ENCODE assay signal across 8 cellular contexts in genomic region chr11:67583319-67584204, GRCh38. TPM values are rescaled to one million over a fixed set of nuclear protein-coding genes. Genes with fewer than 3 reads are reported as not detected.
DNase-seq lines count a peak whose midpoint lies in the region; ATAC-seq and TF ChIP-seq lines count a peak whose summit lies in the region.

GSTP1 (plus strand) TSS chr11:67583812; CDS start chr11:67583844, 32 bp downstream.

- CTCF ChIA-PET in HEK293T (lab: Yijun Ruan, JAX): interaction anchor here (0.6 kb wide), 1 partner anchor 403 kb away, joined by 4 read pairs; no protein-coding TSS in a partner anchor
- CTCF ChIA-PET in WTC11 (lab: Charles Lee): interaction anchor here (0.5 to 3.5 kb wide), 11 partner anchors 10 to 486 kb away, joined by 3 to 47 read pairs (median 4); partner anchors contain the start of genes NUDT8 and PPP1CA

- H3K4me3 ChIP-seq in cardiac fibroblast (replicated peaks in 1 of 2; ENCODE audit: low read depth in 2 of 2, low read length in 2 of 2): peak within 1 kb of the TSS; percentile 63 to 75

- no peaks in the 10 kb centered on the region for H3K9me3 Mint-ChIP-seq in WTC11

- peak; percentile 92 for DNase-seq in HEK293T (ENCODE audit: extremely low spot score)
- peak; percentile 45 for DNase-seq in NCI-H1417 treated with DMSO at 0.1 percent for 48 hours (lab: John Stamatoyannopoulos, UW)
- DNase-seq in WTC11 (ENCODE audit: low spot score): peak; percentile 86
- DNase-seq in cardiac fibroblast (ENCODE audit: low read depth in 2 of 2): peak; percentile 90 to 93
- DNase-seq in inferior parietal cortex (ENCODE audit: extremely low spot score): peak; percentile 87
- DNase-seq in stimulated activated CD4-positive, alpha-beta T cell treated with anti-CD3 and anti-CD28 coated beads, Interleukin-12 subunit alpha, Interleukin-12 subunit beta, amount 100 ng/mL, for 4 hours: peak; percentile 84

- POLR2A ChIA-PET in HEK293T (lab: Yijun Ruan, JAX): interaction anchor here (0.7 to 2.7 kb wide), 6 partner anchors 9 to 65 kb away, joined by 3 to 14 read pairs (median 4); no protein-coding TSS in a partner anchor
- POLR2A ChIA-PET in WTC11 (lab: Charles Lee): interaction anchor here (0.7 to 1.7 kb wide), 4 partner anchors 12 to 46 kb away, joined by 3 to 4 read pairs (median 3); partner anchors contain the start of gene NUDT8

- peak; percentile 69 for TF ChIP-seq CTCF in WTC11 (IDR thresholded peaks at IDR 0.05)
- TF ChIP-seq CTCF in cardiac fibroblast (IDR thresholded peaks at IDR 0.05; ENCODE audit: low read depth, low read length): peak; percentile 40

- peaks cover 53% of the 10 kb centered on the region for H3K4me1 Mint-ChIP-seq in WTC11

- no peaks in the 10 kb centered on the region; the same call in 1 of the 2 replicates for H3K27me3 Mint-ChIP-seq in WTC11 (ENCODE audit: low read depth)

- TF ChIP-seq POLR2A in GM10847 (IDR thresholded peaks at IDR 0.05; ENCODE audit: extremely low read depth, insufficient read length): peak; percentile 97

- H3K4me3 Mint-ChIP-seq in WTC11: peak within 1 kb of the TSS; percentile 85

- H3K36me3 Mint-ChIP-seq in WTC11: peaks cover 36% of the 10 kb centered on the region

- ATAC-seq in WTC11 (peak; percentile 86), HG02938 (IDR thresholded peaks at IDR 0.05; ENCODE audit: unreplicated experiment) (no peak)

- H3K27ac Mint-ChIP-seq in WTC11: peak within 1 kb of the TSS; percentile 100

TF ChIP-seq in HEK293T, 16 proteins besides CTCF, POLR2A, EP300 and RAD21:
- TF ChIP-seq SUZ12 (IDR thresholded peaks at IDR 0.05) (no peak), NFRKB (IDR thresholded peaks at IDR 0.05) (no peak), SP1 (IDR thresholded peaks at IDR 0.05) (no peak), BHLHE40 (IDR thresholded peaks at IDR 0.05; ENCODE audit: borderline replicate concordance) (no peak), HDGF (IDR thresholded peaks at IDR 0.05; ENCODE audit: borderline replicate concordance) (0 out of 2 replicates have a peak, but pooled peaks have one; percentile 64), ZNF384 (IDR thresholded peaks at IDR 0.05) (no peak), FOXA1 (IDR thresholded peaks at IDR 0.05) (no peak), LEF1 (IDR thresholded peaks at IDR 0.05; ENCODE audit: borderline replicate concordance) (no peak)
- TF ChIP-seq, protein P1, sequence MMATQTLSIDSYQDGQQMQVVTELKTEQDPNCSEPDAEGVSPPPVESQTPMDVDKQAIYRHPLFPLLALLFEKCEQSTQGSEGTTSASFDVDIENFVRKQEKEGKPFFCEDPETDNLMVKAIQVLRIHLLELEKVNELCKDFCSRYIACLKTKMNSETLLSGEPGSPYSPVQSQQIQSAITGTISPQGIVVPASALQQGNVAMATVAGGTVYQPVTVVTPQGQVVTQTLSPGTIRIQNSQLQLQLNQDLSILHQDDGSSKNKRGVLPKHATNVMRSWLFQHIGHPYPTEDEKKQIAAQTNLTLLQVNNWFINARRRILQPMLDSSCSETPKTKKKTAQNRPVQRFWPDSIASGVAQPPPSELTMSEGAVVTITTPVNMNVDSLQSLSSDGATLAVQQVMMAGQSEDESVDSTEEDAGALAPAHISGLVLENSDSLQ (IDR thresholded peaks at IDR 0.05): no peak
TF ChIP-seq in HEK293T: peak in this region for 1.

TF ChIP-seq in WTC11, 78 proteins besides CTCF, POLR2A, EP300 and RAD21 (continues in another document):
- TF ChIP-seq USF1 (CRISPR knock-in tag; IDR thresholded peaks at IDR 0.05) (peak; percentile 57; the same call in 1 of the 2 replicates), FOXJ3 (CRISPR knock-in tag; IDR thresholded peaks at IDR 0.05; ENCODE audit: borderline replicate concordance) (no peak), ZBTB21 (CRISPR knock-in tag; IDR thresholded peaks at IDR 0.05; ENCODE audit: borderline replicate concordance) (0 out of 2 replicates have a peak, but pooled peaks have one; percentile 74), FOXP4 (CRISPR knock-in tag; IDR thresholded peaks at IDR 0.05) (peak; percentile 79; the same call in 1 of the 2 replicates), EMX1 (CRISPR knock-in tag; IDR thresholded peaks at IDR 0.05) (no peak), IRF1 (CRISPR knock-in tag; IDR thresholded peaks at IDR 0.05) (no peak), MLX (CRISPR knock-in tag; IDR thresholded peaks at IDR 0.05) (peak; percentile 79; the same call in 1 of the 2 replicates), ZNF121 (CRISPR knock-in tag; IDR thresholded peaks at IDR 0.05) (no peak), GABPB1 (CRISPR knock-in tag; IDR thresholded peaks at IDR 0.05) (no peak), ZNF138 (CRISPR knock-in tag; conservative IDR thresholded peaks at IDR 0.05) (no peak)
- TF ChIP-seq, protein P2, sequence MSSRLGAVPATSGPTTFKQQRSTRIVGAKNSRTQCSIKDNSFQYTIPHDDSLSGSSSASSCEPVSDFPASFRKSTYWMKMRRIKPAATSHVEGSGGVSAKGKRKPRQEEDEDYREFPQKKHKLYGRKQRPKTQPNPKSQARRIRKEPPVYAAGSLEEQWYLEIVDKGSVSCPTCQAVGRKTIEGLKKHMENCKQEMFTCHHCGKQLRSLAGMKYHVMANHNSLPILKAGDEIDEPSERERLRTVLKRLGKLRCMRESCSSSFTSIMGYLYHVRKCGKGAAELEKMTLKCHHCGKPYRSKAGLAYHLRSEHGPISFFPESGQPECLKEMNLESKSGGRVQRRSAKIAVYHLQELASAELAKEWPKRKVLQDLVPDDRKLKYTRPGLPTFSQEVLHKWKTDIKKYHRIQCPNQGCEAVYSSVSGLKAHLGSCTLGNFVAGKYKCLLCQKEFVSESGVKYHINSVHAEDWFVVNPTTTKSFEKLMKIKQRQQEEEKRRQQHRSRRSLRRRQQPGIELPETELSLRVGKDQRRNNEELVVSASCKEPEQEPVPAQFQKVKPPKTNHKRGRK (CRISPR knock-in tag; IDR thresholded peaks at IDR 0.05; ENCODE audit: borderline replicate concordance): no peak
- TF ChIP-seq, protein P3, sequence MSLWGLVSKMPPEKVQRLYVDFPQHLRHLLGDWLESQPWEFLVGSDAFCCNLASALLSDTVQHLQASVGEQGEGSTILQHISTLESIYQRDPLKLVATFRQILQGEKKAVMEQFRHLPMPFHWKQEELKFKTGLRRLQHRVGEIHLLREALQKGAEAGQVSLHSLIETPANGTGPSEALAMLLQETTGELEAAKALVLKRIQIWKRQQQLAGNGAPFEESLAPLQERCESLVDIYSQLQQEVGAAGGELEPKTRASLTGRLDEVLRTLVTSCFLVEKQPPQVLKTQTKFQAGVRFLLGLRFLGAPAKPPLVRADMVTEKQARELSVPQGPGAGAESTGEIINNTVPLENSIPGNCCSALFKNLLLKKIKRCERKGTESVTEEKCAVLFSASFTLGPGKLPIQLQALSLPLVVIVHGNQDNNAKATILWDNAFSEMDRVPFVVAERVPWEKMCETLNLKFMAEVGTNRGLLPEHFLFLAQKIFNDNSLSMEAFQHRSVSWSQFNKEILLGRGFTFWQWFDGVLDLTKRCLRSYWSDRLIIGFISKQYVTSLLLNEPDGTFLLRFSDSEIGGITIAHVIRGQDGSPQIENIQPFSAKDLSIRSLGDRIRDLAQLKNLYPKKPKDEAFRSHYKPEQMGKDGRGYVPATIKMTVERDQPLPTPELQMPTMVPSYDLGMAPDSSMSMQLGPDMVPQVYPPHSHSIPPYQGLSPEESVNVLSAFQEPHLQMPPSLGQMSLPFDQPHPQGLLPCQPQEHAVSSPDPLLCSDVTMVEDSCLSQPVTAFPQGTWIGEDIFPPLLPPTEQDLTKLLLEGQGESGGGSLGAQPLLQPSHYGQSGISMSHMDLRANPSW (CRISPR knock-in tag; conservative IDR thresholded peaks at IDR 0.05; ENCODE audit: low read depth): no peak

RNA-seq across cellular contexts. Expression of gene GSTP1, which starts in this region (rescaled TPM):
- 1,404 to 1,452 TPM (median 1,412 TPM) in 3 replicates for total RNA-seq in WTC11 (2021)
